In genomic region chr11:30133308-30133707, GRCh38 we compare ENCODE assay signal across 28 cellular contexts.
"Had no signal": no experiment of that assay in that cellular context is flagged by ENCODE, and none has a peak within 500 bp of the region (broad histone marks: within the 10 kb centered on the region; RNA-seq: fewer than 3 reads in every experiment).

No MANE protein-coding gene starts in this region.

- H3K27me3 ChIP-seq: MG63, SJCRH30 had no signal

- ATAC-seq: Panc1, Right ventricle myocardium inferior, SK-N-SH treated with all-trans-retinoic acid at 6 μM for 48 hours had no signal

- H2AFZ ChIP-seq: PC-9 had no signal

- H3K4me2 ChIP-seq: PC-9 had no signal

- H3K9me3 ChIP-seq: MG63, SJCRH30 had no signal

- H3K27ac ChIP-seq: PC-9, RWPE1, SJCRH30, SK-N-MC had no signal

- H3K4me3 ChIP-seq: MG63, PC-9, SJCRH30, SK-N-MC had no signal

- DNase-seq: Kasumi-1, MG63, NCI-H1048, NCI-H1092 treated with DMSO at 0.1 percent for 48 hours, NCI-H1105 treated with DMSO at 0.1 percent for 48 hours, NCI-H1417, NCI-H1436 treated with DMSO at 0.1 percent for 48 hours, NCI-H1694 treated with DMSO at 0.1 percent for 48 hours, NCI-H187 treated with DMSO at 0.1 percent for 48 hours, NCI-H2029, NCI-H2081, NCI-H2171 treated with DMSO at 0.1 percent for 48 hours, NCI-H2227 treated with DMSO at 0.1 percent for 48 hours, NCI-H345, NCI-H446, NCI-H510A treated with DMSO at 0.1 percent for 48 hours, NCI-H524 treated with DMSO at 0.1 percent for 48 hours, NCI-H526 treated with DMSO at 0.1 percent for 48 hours, NCI-H774, PC-9, SHP77, SIG-M5, SJCRH30 had no signal

- H3K4me1 ChIP-seq: SJCRH30 had no signal

- H3K36me3 ChIP-seq: MG63, SJCRH30 had no signal
